ENCODE assay signal across 8 cellular contexts in the genomic region with DNA sequence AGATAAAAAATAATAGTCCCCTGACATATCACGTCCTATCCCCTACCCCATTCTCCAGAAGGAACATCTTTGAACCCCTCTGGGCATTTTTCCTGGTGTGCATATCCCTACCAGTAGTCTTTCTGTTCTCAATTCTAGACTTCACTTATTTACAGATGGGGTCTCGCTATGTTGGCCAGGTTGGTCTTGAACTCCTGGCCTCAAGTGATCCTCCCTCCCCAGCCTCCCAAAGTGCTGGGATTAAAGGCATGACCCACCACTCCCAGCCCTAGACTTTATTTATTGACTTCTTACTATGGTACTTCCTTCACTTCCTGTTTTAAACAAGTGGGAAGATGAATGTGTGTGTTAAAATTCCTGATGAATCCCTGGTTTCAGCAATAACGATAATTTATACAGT. TPM values are rescaled to one million over a fixed set of nuclear protein-coding genes. Genes with fewer than 3 reads are reported as not detected.
DNase-seq lines count a peak whose midpoint lies in the region; ATAC-seq, FAIRE-seq and TF ChIP-seq lines count a peak whose summit lies in the region.

No MANE protein-coding gene starts in this region.

- no peak for TF ChIP-seq POLR2A in H1 (IDR thresholded peaks at IDR 0.05; ENCODE audit: control extremely low read depth in 1 of 2, low read depth in 2 of 2, low read length in 2 of 2)
- no peak for TF ChIP-seq POLR2A in ovary (IDR thresholded peaks at IDR 0.05)

- no peak overlapping the region for H3K23ac ChIP-seq in H1 (ENCODE audit: insufficient read length)

- DNase-seq in CD8-positive, alpha-beta memory T cell: no peak
- no peak for DNase-seq in OCI-LY7 (ENCODE audit: low spot score)
- DNase-seq in H1 (ENCODE audit: low read depth in 1 of 2, low spot score in 2 of 2): no peak
- DNase-seq in ovary: no peak
- DNase-seq in H7: no peak
- no peak for DNase-seq in globus pallidus (ENCODE audit: low spot score)
- no peak for DNase-seq in LoVo (ENCODE audit: low spot score)

- CTCF ChIA-PET in CD8-positive, alpha-beta memory T cell (lab: Charles Lee): interaction anchor here (0.9 to 2.0 kb wide), 8 partner anchors 12 to 1012 kb away, joined by 3 to 8 read pairs (median 4); a partner anchor contains a TSS
- CTCF ChIA-PET in OCI-LY7 (lab: Charles Lee; ENCODE audit: unreplicated experiment) (no interaction called here), H1 (lab: Charles Lee; ENCODE audit: partially characterized antibody) (interaction anchor here (1.2 kb wide), 1 partner anchor 191 kb away, joined by 5 read pairs; no protein-coding TSS in a partner anchor)

- TF ChIP-seq EP300 in H1 (IDR thresholded peaks at IDR 0.05; ENCODE audit: borderline replicate concordance in 1 of 2, low read depth in 2 of 2, low read length in 2 of 2): no peak
- TF ChIP-seq EP300 in ovary (IDR thresholded peaks at IDR 0.05): no peak

- no peaks in the 10 kb centered on the region for H3K23me2 ChIP-seq in H1 (ENCODE audit: low read depth, low read length)

- H3K36me3 Mint-ChIP-seq in CD8-positive, alpha-beta memory T cell: peaks cover 0 to 18% (median 0%) of the 10 kb centered on the region in 3 donors

- H2BK120ac ChIP-seq in H1 (replicated peaks; ENCODE audit: low read depth, low read length): no peak overlapping the region

- no peak overlapping the region for H3K18ac ChIP-seq in H1 (ENCODE audit: extremely low read depth, low read length)

- no TSS peak for BruUV-seq in OCI-LY7 (replicated peaks; lab: Mats Ljungman, UMichigan)

- no peak overlapping the region for H4K91ac ChIP-seq in H1 (replicated peaks; ENCODE audit: insufficient read length, low read length)

- peaks cover 13% of the 10 kb centered on the region for H3K4me1 ChIP-seq in CD8-positive, alpha-beta memory T cell (ENCODE audit: insufficient read depth, low read length)
- H3K4me1 ChIP-seq in OCI-LY7 (ENCODE audit: insufficient read depth, low read length, poor library complexity, severe bottlenecking) (peaks cover 10% of the 10 kb centered on the region), H1 (replicated peaks in 1 of 4; ENCODE audit: control insufficient read depth in 3 of 4, insufficient read depth in 4 of 4, low read length in 3 of 4) (no peaks in the 10 kb centered on the region), ovary (ENCODE audit: insufficient read depth) (no peaks in the 10 kb centered on the region)

- no peaks in the 10 kb centered on the region for H3K27me3 ChIP-seq in CD8-positive, alpha-beta memory T cell (ENCODE audit: insufficient read depth, low read length, poor library complexity, severe bottlenecking)
- H3K27me3 ChIP-seq in H1 (replicated peaks in 1 of 4; ENCODE audit: control insufficient read depth in 3 of 4, extremely low read depth in 1 of 4, insufficient read depth in 3 of 4, low read length in 3 of 4) (no peaks in the 10 kb centered on the region), ovary (no peaks in the 10 kb centered on the region), H7 (ENCODE audit: control insufficient read depth, insufficient read depth, low read length) (no peaks in the 10 kb centered on the region)

- H2BK12ac ChIP-seq in H1 (ENCODE audit: low read depth, low read length): no peak overlapping the region

- no peaks in the 10 kb centered on the region for H3K9me3 Mint-ChIP-seq in CD8-positive, alpha-beta memory T cell

- intact Hi-C loops in OCI-LY7 (cut with micrococcal nuclease; ENCODE audit: unreplicated experiment): loop anchor here (10.0 kb wide), 1 partner anchor 848 kb away; a partner anchor contains a TSS
- intact Hi-C loops in ovary (cut with DNase I): loop anchor here in 2 of 4 donors (1.0 to 10.0 kb wide), 2 partner anchors 41 to 518 kb away; a partner anchor contains a TSS

- H3K79me2 ChIP-seq in OCI-LY7 (ENCODE audit: insufficient read depth, low read depth, low read length): peaks cover 10% of the 10 kb centered on the region; the same call in 1 of the 2 replicates
- peaks cover 0 to 7% of the 10 kb centered on the region in 2 experiments; a peak in 2 of 4 replicates for H3K79me2 ChIP-seq in H1 (ENCODE audit: control insufficient read depth in 1 of 2, insufficient read depth in 2 of 2, low read length in 2 of 2)

- H2AFZ ChIP-seq in OCI-LY7 (ENCODE audit: low read length) (peak overlapping the region; percentile 73; the same call in 1 of the 2 replicates), H1 (ENCODE audit: low read length) (peak overlapping the region; percentile 81; the same call in 1 of the 2 replicates)

- no peak overlapping the region for H4K5ac ChIP-seq in H1 (ENCODE audit: insufficient read length, low read depth, low read length)

- H3K36me3 ChIP-seq in CD8-positive, alpha-beta memory T cell (ENCODE audit: insufficient read depth, low read length): peaks cover 3% of the 10 kb centered on the region
- H3K36me3 ChIP-seq in OCI-LY7 (ENCODE audit: insufficient read depth, low read length) (peaks cover 11% of the 10 kb centered on the region), H1 (ENCODE audit: control insufficient read depth in 2 of 4, insufficient read depth in 4 of 4, low read length in 3 of 4) (peaks cover 0 to 8% (median 0%) of the 10 kb centered on the region in 4 experiments; a peak in 2 of 8 replicates), ovary (no peaks in the 10 kb centered on the region), H7 (replicated peaks; ENCODE audit: control insufficient read depth, insufficient read depth, low read length) (no peaks in the 10 kb centered on the region)

- H2BK15ac ChIP-seq in H1 (ENCODE audit: low read length): no peak overlapping the region

- no peak overlapping the region for H3K56ac ChIP-seq in H1 (replicated peaks; ENCODE audit: insufficient read length, low read depth, low read length)

- ATAC-seq in GM21723 (IDR thresholded peaks at IDR 0.05; ENCODE audit: unreplicated experiment): no peak

- TF ChIP-seq CTCF in OCI-LY7 (conservative IDR thresholded peaks at IDR 0.05; ENCODE audit: low read length) (no peak), H1 (IDR thresholded peaks at IDR 0.05; ENCODE audit: control extremely low read depth in 1 of 3, insufficient read depth in 1 of 3, low read depth in 1 of 3, low read length in 3 of 3) (no peak), ovary (IDR thresholded peaks at IDR 0.05) (no peak)

- H3K27me3 Mint-ChIP-seq in CD8-positive, alpha-beta memory T cell: peaks cover 0 to 7% of the 10 kb centered on the region in 2 donors

- H3K4me1 Mint-ChIP-seq in CD8-positive, alpha-beta memory T cell: peaks cover 18 to 33% (median 23%) of the 10 kb centered on the region in 3 donors

- no peaks in the 10 kb centered on the region for H3K9me3 ChIP-seq in CD8-positive, alpha-beta memory T cell (ENCODE audit: low read length)
- H3K9me3 ChIP-seq in OCI-LY7 (ENCODE audit: low read length): no peaks in the 10 kb centered on the region
- peaks cover 0 to 3% of the 10 kb centered on the region in 2 experiments; a peak in 2 of 4 replicates for H3K9me3 ChIP-seq in H1 (ENCODE audit: insufficient read depth in 2 of 2, low read depth in 1 of 2, low read length in 1 of 2)
- H3K9me3 ChIP-seq in ovary: no peaks in the 10 kb centered on the region

- H4K20me1 ChIP-seq in OCI-LY7 (ENCODE audit: insufficient read depth, low read length) (no peaks in the 10 kb centered on the region), H1 (replicated peaks in 1 of 2; ENCODE audit: control insufficient read depth in 1 of 2, insufficient read depth in 2 of 2, low read length in 2 of 2) (no peaks in the 10 kb centered on the region)

- no peak overlapping the region for H4K8ac ChIP-seq in H1 (ENCODE audit: extremely low read depth, insufficient read depth, low read length)

- H2BK20ac ChIP-seq in H1 (ENCODE audit: low read length): no peak overlapping the region

- no peaks in the 10 kb centered on the region for H3K9me2 ChIP-seq in OCI-LY7 (ENCODE audit: insufficient read depth, low read length)

- H3K14ac ChIP-seq in H1 (ENCODE audit: insufficient read length): no peak overlapping the region

- peak overlapping the region; percentile 47 for H3K27ac ChIP-seq in CD8-positive, alpha-beta memory T cell (ENCODE audit: low read depth, low read length)
- peak overlapping the region; percentile 45 for H3K27ac ChIP-seq in OCI-LY7 (ENCODE audit: low read depth, low read length, poor library complexity, severe bottlenecking)
- no peak overlapping the region for H3K27ac ChIP-seq in H1 (ENCODE audit: low read depth, low read length)
- peak overlapping the region in 1 of 2 donors; percentile 75 for H3K27ac ChIP-seq in ovary

- H3K27ac Mint-ChIP-seq in CD8-positive, alpha-beta memory T cell: peak overlapping the region; percentile 75 to 98 (median 94)

- FAIRE-seq in H1 (lab: Jason Lieb, UNC): no peak

- H3K79me1 ChIP-seq in H1 (ENCODE audit: low read depth, low read length): no peaks in the 10 kb centered on the region

- H3K4ac ChIP-seq in H1 (replicated peaks; ENCODE audit: insufficient read length, low read depth, low read length): no peak overlapping the region

- 42% methylated on average over 2 of the region's 3 CpGs; no CpG with 5 or more reads in 1 of the 2 experiments for WGBS in H1 (ENCODE audit: extremely low coverage in 1 of 2, insufficient coverage in 1 of 2, insufficient read length in 1 of 2, insufficient replicate concordance in 2 of 2, low coverage in 1 of 2, low lambda C conversion rate in 2 of 2, missing lambda C conversion rate in 1 of 2), 2 experiments
- 36 to 49% (median 48%) methylated on average over 3 of the region's 3 CpGs for WGBS in ovary, 3 donors

- H3K4me2 ChIP-seq in OCI-LY7 (ENCODE audit: low read length) (peak overlapping the region; percentile 54), H1 (ENCODE audit: insufficient read depth in 1 of 2, low read depth in 2 of 2, low read length in 2 of 2) (peak overlapping the region; percentile 42 to 63; a peak in 2 of 4 replicates)

- H3K4me3 ChIP-seq in CD8-positive, alpha-beta memory T cell (ENCODE audit: low read length): peak overlapping the region; percentile 61
- H3K4me3 ChIP-seq in OCI-LY7 (ENCODE audit: low read depth, low read length, poor library complexity, severe bottlenecking) (peak overlapping the region; percentile 55), H1 (ENCODE audit: extremely low read depth in 1 of 4, insufficient read depth in 2 of 4, low read depth in 3 of 4, low read length in 4 of 4) (peak overlapping the region in 2 of 4 experiments; percentile 77 to 91; a peak in 5 of 8 replicates), ovary (peak overlapping the region; percentile 55), H7 (ENCODE audit: insufficient read depth, low read depth, low read length) (no peak overlapping the region; the same call in 1 of the 2 replicates)

- H2AK5ac ChIP-seq in H1 (ENCODE audit: low read depth, low read length): no peak overlapping the region

- no peak overlapping the region for H2BK5ac ChIP-seq in H1 (ENCODE audit: low read depth, low read length)

- POLR2A ChIA-PET in CD8-positive, alpha-beta memory T cell (lab: Charles Lee): interaction anchor here (1.4 kb wide), 1 partner anchor 228 kb away, joined by 14 read pairs; a partner anchor contains a TSS
- POLR2A ChIA-PET in OCI-LY7 (lab: Charles Lee) (interaction anchor here (1.2 kb wide), 1 partner anchor 47 kb away, joined by 4 read pairs; no protein-coding TSS in a partner anchor), H1 (lab: Charles Lee; ENCODE audit: partially characterized antibody) (no interaction called here)

- peak overlapping the region; percentile 69 to 94 (median 85) for H3K4me3 Mint-ChIP-seq in CD8-positive, alpha-beta memory T cell

- H3K9ac ChIP-seq in H1 (replicated peaks in 1 of 4; ENCODE audit: extremely low read depth in 1 of 4, low read depth in 3 of 4, low read length in 3 of 4): no peak overlapping the region

- TF ChIP-seq RAD21 in H1 (IDR thresholded peaks at IDR 0.05 in 1 of 2, conservative IDR thresholded peaks at IDR 0.05 in 1 of 2; ENCODE audit: low read depth in 2 of 2, low read length in 2 of 2): no peak

RNA-seq across cellular contexts. Expression of a gene that starts 0.6 kb away (rescaled TPM):
- total RNA-seq in CD8-positive, alpha-beta memory T cell: 1 to 10 TPM; 6.8 to 7.8 TPM
- 11.1 TPM for polyA plus RNA-seq in CD8-positive, alpha-beta memory T cell
- 9.6 and 10.4 TPM in 2 replicates for total RNA-seq in OCI-LY7 (2014; rRNA removed; shearing (Covaris generic))
- total RNA-seq in OCI-LY7 (2022) (11.9 and 13.2 TPM in 2 replicates), ovary (10 to 100 TPM; 17.7 to 28.3 (median 25.4) TPM)
- 4.6 and 5.8 TPM in 2 replicates for total RNA-seq in H1 (2021; fragmentation: NEBNext Ultra II Directional; extraction: Animal tissue kit (Norgen Biotek cat#: 25700))
- polyA plus RNA-seq in H1 (2011; rRNA removed) (3.5 and 6.8 TPM in 2 replicates), ovary (10 to 100 TPM; 26.3 to 28.2 TPM)
- 10.8 TPM for polyA plus RNA-seq in H1 (2011; cell fraction: cytosol; rRNA removed)
- polyA plus RNA-seq in H1 (2011; cell fraction: nucleus; rRNA removed): 18.8 TPM
- polyA plus RNA-seq in H1 (2012, experiment 1 of 2): 4.8 to 10.8 TPM (median 7.5 TPM) in 4 replicates
- 0.56 TPM for polyA plus RNA-seq in H1 (2012, experiment 2 of 2)
- 8.5 TPM for polyA plus RNA-seq in H1 (2013, experiment 1 of 2)
- polyA plus RNA-seq in H1 (2013, experiment 2 of 2): 6.3 TPM
- 14.1 and 15.6 TPM in 2 replicates for polyA minus RNA-seq in H1 (2011; rRNA and poly(A)+ RNA removed)
- polyA minus RNA-seq in H1 (2011; cell fraction: cytosol; rRNA and poly(A)+ RNA removed): 9.9 TPM
- polyA minus RNA-seq in H1 (2011; cell fraction: nucleus; rRNA and poly(A)+ RNA removed): 7.4 TPM
- 6.1 and 9.0 TPM in 2 replicates for total RNA-seq in H7 (2014; rRNA removed; shearing (Covaris generic))
